8 cellular contexts compared by ENCODE assay signal in the genomic region with DNA sequence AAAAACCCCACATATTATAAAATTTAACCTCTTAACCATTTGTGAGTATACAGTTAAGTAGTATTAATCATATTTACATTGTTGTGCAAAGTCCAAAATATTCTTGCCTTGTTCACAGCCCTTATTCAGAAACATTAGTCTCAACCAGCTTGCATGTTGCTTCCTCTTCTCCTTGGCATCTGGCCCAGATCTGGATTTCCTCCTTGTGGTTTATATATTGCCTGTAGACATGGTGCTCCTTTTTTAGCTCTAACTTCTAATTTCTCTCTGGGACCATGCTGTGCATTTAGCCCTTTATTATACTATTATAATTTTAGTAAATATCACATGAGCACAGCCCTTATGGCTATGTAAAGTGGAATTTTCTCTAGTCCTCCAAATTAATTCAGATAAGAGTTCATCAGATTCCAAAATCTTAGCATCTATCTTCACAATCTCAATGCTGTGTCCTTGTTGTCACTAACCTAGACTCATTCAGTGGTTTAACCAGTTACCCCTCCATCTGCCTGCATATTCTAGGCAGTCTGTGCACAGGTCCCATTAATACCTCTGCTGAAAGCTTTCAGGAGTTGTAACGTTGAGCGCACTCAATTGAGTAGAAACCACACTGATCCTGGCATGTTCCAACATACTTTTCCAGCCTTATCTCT.
DNase-seq lines count a peak whose midpoint lies in the region; ATAC-seq lines count a peak whose summit lies in the region.

No MANE protein-coding gene starts in this region.

- H3K9me3 Mint-ChIP-seq in T-helper 2 cell treated with Interferon-gamma antibody and Interleukin-4, amounts not matched to agents 5 μg/mL and 100 μg/mL, for 36 hours: no peaks in the 10 kb centered on the region

- peaks cover 51% of the 10 kb centered on the region for H3K27me3 Mint-ChIP-seq in T-helper 2 cell treated with Interferon-gamma antibody and Interleukin-4, amounts not matched to agents 5 μg/mL and 100 μg/mL, for 36 hours (ENCODE audit: low read depth)

- DNase-seq in T-helper 2 cell: peak in 3 of 5 experiments; percentile 4 to 29 (median 28)
- no peak for DNase-seq in T-helper 2 cell treated with Interferon-gamma antibody and Interleukin-4, amounts not matched to agents 5 μg/mL and 100 μg/mL, for 36 hours (ENCODE audit: low spot score)
- peak; percentile 77 for DNase-seq in SKM-1 (lab: John Stamatoyannopoulos, UW; ENCODE audit: unreplicated experiment)
- peak; percentile 84 for DNase-seq in foreskin melanocyte
- peak; percentile 81 for DNase-seq in skeletal muscle cell (ENCODE audit: low read depth)
- DNase-seq in retina: no peak

- no peak overlapping the region for H3K4me3 ChIP-seq in skeletal muscle cell (ENCODE audit: low read depth, low read length)

- peaks cover 7% of the 10 kb centered on the region for H3K4me1 Mint-ChIP-seq in T-helper 2 cell treated with Interferon-gamma antibody and Interleukin-4, amounts not matched to agents 5 μg/mL and 100 μg/mL, for 36 hours (ENCODE audit: low read depth)

- H3K4me3 Mint-ChIP-seq in T-helper 2 cell treated with Interferon-gamma antibody and Interleukin-4, amounts not matched to agents 5 μg/mL and 100 μg/mL, for 36 hours: no peak overlapping the region

- ATAC-seq in HG03378 (IDR thresholded peaks at IDR 0.05; ENCODE audit: unreplicated experiment) (peak; percentile 76), GM21367 (IDR thresholded peaks at IDR 0.05; ENCODE audit: unreplicated experiment) (no peak)

- no peaks in the 10 kb centered on the region for H3K36me3 Mint-ChIP-seq in T-helper 2 cell treated with Interferon-gamma antibody and Interleukin-4, amounts not matched to agents 5 μg/mL and 100 μg/mL, for 36 hours (ENCODE audit: low read depth)

- H3K27ac Mint-ChIP-seq in T-helper 2 cell treated with Interferon-gamma antibody and Interleukin-4, amounts not matched to agents 5 μg/mL and 100 μg/mL, for 36 hours: no peak overlapping the region

Comparison
In these comparisons a context has a peak if more than half of its experiments do, and no peak if none do; other contexts are left out.
1. DNase-seq: peak in T-helper 2 cell (3 of 5), SKM-1 (single experiment), foreskin melanocyte (single experiment) and skeletal muscle cell (single experiment); none in T-helper 2 cell treated with Interferon-gamma antibody and Interleukin-4, amounts not matched to agents 5 μg/mL and 100 μg/mL, for 36 hours (single experiment) and retina (single experiment).